17 cellular contexts compared by ENCODE assay signal in genomic region chr9:114690308-114690707, GRCh38. TPM values are rescaled to one million over a fixed set of nuclear protein-coding genes. Genes with fewer than 3 reads are reported as not detected.
DNase-seq lines count a peak whose midpoint lies in the region; ATAC-seq and TF ChIP-seq lines count a peak whose summit lies in the region.
"Had no signal": no experiment of that assay in that cellular context is flagged by ENCODE, and none has a peak within 500 bp of the region (broad histone marks: within the 10 kb centered on the region; RNA-seq: fewer than 3 reads in every experiment).

No MANE protein-coding gene starts in this region.

- no peak overlapping the region for H2AFZ ChIP-seq in PC-3 (ENCODE audit: low read length)
- H2AFZ ChIP-seq: hepatocyte, parathyroid adenoma had no signal

- TF ChIP-seq CTCF in PC-3 (conservative IDR thresholded peaks at IDR 0.05; ENCODE audit: low read depth, low read length) (no peak), osteocyte (IDR thresholded peaks at IDR 0.05) (no peak), Peyer's patch (IDR thresholded peaks at IDR 0.05) (no peak)

- H3F3A ChIP-seq in PC-3 (ENCODE audit: low read length, unreplicated experiment) = no peaks in the 10 kb centered on the region

- H3K4me1 Mint-ChIP-seq in activated CD8-positive, alpha-beta memory T cell treated with anti-CD3 and anti-CD28 coated beads, Interleukin-2, amount 10 ng/mL, durations not matched to agents 7 days and 5 days = peaks cover 95% of the 10 kb centered on the region
- H3K4me1 Mint-ChIP-seq in activated naive CD8-positive, alpha-beta T cell treated with anti-CD3 and anti-CD28 coated beads, Interleukin-2, amount 10 ng/mL, durations not matched to agents 7 days and 5 days = peaks cover 83% of the 10 kb centered on the region
- H3K4me1 Mint-ChIP-seq in osteocyte (ENCODE audit: unreplicated experiment) = peaks cover 30% of the 10 kb centered on the region

- H3K36me3 Mint-ChIP-seq in activated CD8-positive, alpha-beta memory T cell treated with anti-CD3 and anti-CD28 coated beads, Interleukin-2, amount 10 ng/mL, durations not matched to agents 7 days and 5 days = peaks cover 44% of the 10 kb centered on the region
- peaks cover 43% of the 10 kb centered on the region for H3K36me3 Mint-ChIP-seq in activated naive CD8-positive, alpha-beta T cell treated with anti-CD3 and anti-CD28 coated beads, Interleukin-2, amount 10 ng/mL, durations not matched to agents 7 days and 5 days
- no peaks in the 10 kb centered on the region for H3K36me3 Mint-ChIP-seq in osteocyte (ENCODE audit: unreplicated experiment)

- ATAC-seq in activated CD8-positive, alpha-beta memory T cell treated with anti-CD3 and anti-CD28 coated beads, Interleukin-2, amount 10 ng/mL, durations not matched to agents 7 days and 5 days = no peak
- ATAC-seq in PC-3 (no peak), GM21825 (IDR thresholded peaks at IDR 0.05; ENCODE audit: unreplicated experiment) (no peak)
- no peak for ATAC-seq in activated naive CD8-positive, alpha-beta T cell treated with anti-CD3 and anti-CD28 coated beads, Interleukin-2, amount 10 ng/mL, durations not matched to agents 7 days and 5 days (ENCODE audit: low read depth)
- ATAC-seq: left cardiac atrium had no signal

- peaks cover 18% of the 10 kb centered on the region for H3K27me3 Mint-ChIP-seq in activated CD8-positive, alpha-beta memory T cell treated with anti-CD3 and anti-CD28 coated beads, Interleukin-2, amount 10 ng/mL, durations not matched to agents 7 days and 5 days
- no peaks in the 10 kb centered on the region for H3K27me3 Mint-ChIP-seq in activated naive CD8-positive, alpha-beta T cell treated with anti-CD3 and anti-CD28 coated beads, Interleukin-2, amount 10 ng/mL, durations not matched to agents 7 days and 5 days
- no peaks in the 10 kb centered on the region for H3K27me3 Mint-ChIP-seq in osteocyte (ENCODE audit: unreplicated experiment)

- no peak for TF ChIP-seq POLR2A in Peyer's patch (IDR thresholded peaks at IDR 0.05)

- intact Hi-C loops in PC-3 (cut with micrococcal nuclease) = no loop called here

- POLR2A ChIA-PET in PC-3 (lab: Charles Lee; ENCODE audit: unreplicated experiment) = interaction anchor here (0.7 kb wide), 1 partner anchor 218 kb away, joined by 7 read pairs; no protein-coding TSS in a partner anchor
- POLR2A ChIA-PET in activated naive CD8-positive, alpha-beta T cell treated with anti-CD3 and anti-CD28 coated beads, Interleukin-2, amount 10 ng/mL, durations not matched to agents 7 days and 5 days (lab: Charles Lee) = interaction anchor here (0.7 to 5.9 kb wide), 14 partner anchors 8 to 303 kb away, joined by 3 to 89 read pairs (median 8); partner anchors contain the start of genes AKNA, ATP6V1G1, TEX48 and TNFSF8

- no peaks in the 10 kb centered on the region for H3K79me2 ChIP-seq in PC-3 (ENCODE audit: low read length)
- H3K79me2 ChIP-seq: hepatocyte, parathyroid adenoma had no signal

- H3K4me1 ChIP-seq in PC-3 (ENCODE audit: insufficient read depth, low read length) (peaks cover 75% of the 10 kb centered on the region), Peyer's patch (no peaks in the 10 kb centered on the region)
- H3K4me1 ChIP-seq: esophagus squamous epithelium had no signal

- no peaks in the 10 kb centered on the region for H3K9me3 ChIP-seq in PC-3 (ENCODE audit: low read length)
- no peaks in the 10 kb centered on the region for H3K9me3 ChIP-seq in Peyer's patch
- H3K9me3 ChIP-seq: esophagus squamous epithelium had no signal

- CTCF ChIA-PET in activated CD8-positive, alpha-beta memory T cell treated with anti-CD3 and anti-CD28 coated beads, Interleukin-2, amount 10 ng/mL, durations not matched to agents 7 days and 5 days (lab: Charles Lee) = interaction anchor here (0.6 to 2.9 kb wide), 12 partner anchors 8 to 240 kb away, joined by 3 to 23 read pairs (median 4); partner anchors contain the start of genes TEX48 and TNFSF8
- CTCF ChIA-PET in PC-3 (lab: Charles Lee) = no interaction called here

- peak overlapping the region; percentile 27 for H3K4me2 ChIP-seq in PC-3 (ENCODE audit: low read length)
- H3K4me2 ChIP-seq: hepatocyte had no signal

- peak overlapping the region; percentile 98 for H3K27ac ChIP-seq in PC-3 (ENCODE audit: low read length)
- H3K27ac ChIP-seq in Peyer's patch = no peak overlapping the region
- H3K27ac ChIP-seq: esophagus squamous epithelium, hepatocyte, parathyroid adenoma had no signal

- H3K9ac ChIP-seq in PC-3 (ENCODE audit: low read length) = peak overlapping the region; percentile 91
- H3K9ac ChIP-seq: parathyroid adenoma had no signal

- no peak overlapping the region for H3K4me3 ChIP-seq in PC-3 (ENCODE audit: low read length)
- no peak overlapping the region for H3K4me3 ChIP-seq in Peyer's patch
- H3K4me3 ChIP-seq: esophagus squamous epithelium, hepatocyte had no signal

- no peaks in the 10 kb centered on the region for H4K20me1 ChIP-seq in PC-3 (ENCODE audit: low read length)

- H3K27me3 ChIP-seq in PC-3 (ENCODE audit: low read length) (no peaks in the 10 kb centered on the region), Peyer's patch (no peaks in the 10 kb centered on the region)
- H3K27me3 ChIP-seq: hepatocyte had no signal

- BruUV-seq in PC-3 (replicated peaks; lab: Mats Ljungman, UMichigan) = no TSS peak

- peaks cover 8% of the 10 kb centered on the region for H3K9me3 Mint-ChIP-seq in activated CD8-positive, alpha-beta memory T cell treated with anti-CD3 and anti-CD28 coated beads, Interleukin-2, amount 10 ng/mL, durations not matched to agents 7 days and 5 days (ENCODE audit: low read depth)
- peaks cover 8% of the 10 kb centered on the region for H3K9me3 Mint-ChIP-seq in activated naive CD8-positive, alpha-beta T cell treated with anti-CD3 and anti-CD28 coated beads, Interleukin-2, amount 10 ng/mL, durations not matched to agents 7 days and 5 days
- no peaks in the 10 kb centered on the region for H3K9me3 Mint-ChIP-seq in osteocyte (ENCODE audit: unreplicated experiment)
- H3K9me3 Mint-ChIP-seq: dendritic cell treated with granulocyte-macrophage colony-stimulating factor and Interleukin-4, amounts not matched to agents 40 ng/mL and 50 ng/mL, for 4 days had no signal

- no peaks in the 10 kb centered on the region for H3K36me3 ChIP-seq in PC-3 (ENCODE audit: low read depth, low read length)
- H3K36me3 ChIP-seq in Peyer's patch = no peaks in the 10 kb centered on the region
- H3K36me3 ChIP-seq: esophagus squamous epithelium had no signal

- peak; percentile 46 for DNase-seq in activated CD8-positive, alpha-beta memory T cell treated with anti-CD3 and anti-CD28 coated beads, Interleukin-2, amount 10 ng/mL, durations not matched to agents 7 days and 5 days
- DNase-seq in activated CD8-positive, alpha-beta memory T cell treated with anti-CD3 and anti-CD28 coated beads, Interleukin-2, amount 50 U/mL, for 4 hours = no peak
- DNase-seq in PC-3 = peak; percentile 16
- DNase-seq in activated naive CD8-positive, alpha-beta T cell treated with anti-CD3 and anti-CD28 coated beads, Interleukin-2, amount 10 ng/mL, durations not matched to agents 7 days and 5 days = no peak
- no peak for DNase-seq in osteocyte (ENCODE audit: extremely low spot score, unreplicated experiment)
- no peak for DNase-seq in anterior cingulate cortex (lab: John Stamatoyannopoulos, UW)
- no peak for DNase-seq in Peyer's patch
- DNase-seq: aorta, esophagus squamous epithelium, left cardiac atrium, NCI-H1092 treated with DMSO at 0.1 percent for 48 hours, SHP77 treated with DMSO at 0.1 percent for 48 hours, substantia nigra had no signal

- H3K4me3 Mint-ChIP-seq in activated CD8-positive, alpha-beta memory T cell treated with anti-CD3 and anti-CD28 coated beads, Interleukin-2, amount 10 ng/mL, durations not matched to agents 7 days and 5 days = no peak overlapping the region
- H3K4me3 Mint-ChIP-seq in activated naive CD8-positive, alpha-beta T cell treated with anti-CD3 and anti-CD28 coated beads, Interleukin-2, amount 10 ng/mL, durations not matched to agents 7 days and 5 days = peak overlapping the region; percentile 38
- H3K4me3 Mint-ChIP-seq in osteocyte (ENCODE audit: unreplicated experiment) = no peak overlapping the region
- H3K4me3 Mint-ChIP-seq: dendritic cell treated with granulocyte-macrophage colony-stimulating factor and Interleukin-4, amounts not matched to agents 40 ng/mL and 50 ng/mL, for 4 days had no signal

- no peaks in the 10 kb centered on the region for H3K9me2 ChIP-seq in PC-3 (replicated peaks; ENCODE audit: low read length)

- peak overlapping the region; percentile 90 for H3K27ac Mint-ChIP-seq in activated CD8-positive, alpha-beta memory T cell treated with anti-CD3 and anti-CD28 coated beads, Interleukin-2, amount 10 ng/mL, durations not matched to agents 7 days and 5 days
- peak overlapping the region; percentile 99 for H3K27ac Mint-ChIP-seq in activated naive CD8-positive, alpha-beta T cell treated with anti-CD3 and anti-CD28 coated beads, Interleukin-2, amount 10 ng/mL, durations not matched to agents 7 days and 5 days
- peak overlapping the region; percentile 76 for H3K27ac Mint-ChIP-seq in osteocyte (ENCODE audit: unreplicated experiment)
- H3K27ac Mint-ChIP-seq: dendritic cell treated with granulocyte-macrophage colony-stimulating factor and Interleukin-4, amounts not matched to agents 40 ng/mL and 50 ng/mL, for 4 days had no signal

RNA-seq across cellular contexts. Expression of gene TEX48, which starts 8.3 kb away (rescaled TPM):
- total RNA-seq in activated CD8-positive, alpha-beta memory T cell treated with anti-CD3 and anti-CD28 coated beads, Interleukin-2, amount 10 ng/mL, durations not matched to agents 7 days and 5 days = 1 to 10 TPM in 1 of 2 experiments, under 1 TPM in 1; 0.73 to 1.6 TPM
- total RNA-seq in PC-3 (2014; rRNA removed) = 2.4 TPM in 1 of 2 replicates, not detected in the other
- not detected for total RNA-seq in activated naive CD8-positive, alpha-beta T cell treated with anti-CD3 and anti-CD28 coated beads, Interleukin-2, amount 10 ng/mL, durations not matched to agents 7 days and 5 days
- not detected in 2 replicates for total RNA-seq in osteocyte
- total RNA-seq in Peyer's patch = not detected
- total RNA-seq: aorta, esophagus squamous epithelium, hepatocyte, left cardiac atrium had no signal

RNA-seq across cellular contexts. Expression of gene TEX53, which starts 32.7 kb away (rescaled TPM):
- total RNA-seq in activated CD8-positive, alpha-beta memory T cell treated with anti-CD3 and anti-CD28 coated beads, Interleukin-2, amount 10 ng/mL, durations not matched to agents 7 days and 5 days = not detected
- total RNA-seq in PC-3 (2014; rRNA removed) (not detected in 2 replicates), osteocyte (not detected in 2 replicates), Peyer's patch (not detected)
- total RNA-seq in activated naive CD8-positive, alpha-beta T cell treated with anti-CD3 and anti-CD28 coated beads, Interleukin-2, amount 10 ng/mL, durations not matched to agents 7 days and 5 days = not detected
- total RNA-seq: aorta, esophagus squamous epithelium, hepatocyte, left cardiac atrium had no signal

Comparison
In these comparisons a context has a peak if more than half of its experiments do, and no peak if none do; other contexts are left out.
1. DNase-seq: peak in activated CD8-positive, alpha-beta memory T cell treated with anti-CD3 and anti-CD28 coated beads, Interleukin-2, amount 10 ng/mL, durations not matched to agents 7 days and 5 days (single experiment) and PC-3 (single experiment); none in activated CD8-positive, alpha-beta memory T cell treated with anti-CD3 and anti-CD28 coated beads, Interleukin-2, amount 50 U/mL, for 4 hours (single experiment), activated naive CD8-positive, alpha-beta T cell treated with anti-CD3 and anti-CD28 coated beads, Interleukin-2, amount 10 ng/mL, durations not matched to agents 7 days and 5 days (single experiment), osteocyte (single experiment), anterior cingulate cortex (0 of 58) and Peyer's patch (0 of 3).
2. Peak in every context shown above with its lines, with median percentiles within 50 percentile points of each other: H3K27ac Mint-ChIP-seq.